In the genomic region with DNA sequence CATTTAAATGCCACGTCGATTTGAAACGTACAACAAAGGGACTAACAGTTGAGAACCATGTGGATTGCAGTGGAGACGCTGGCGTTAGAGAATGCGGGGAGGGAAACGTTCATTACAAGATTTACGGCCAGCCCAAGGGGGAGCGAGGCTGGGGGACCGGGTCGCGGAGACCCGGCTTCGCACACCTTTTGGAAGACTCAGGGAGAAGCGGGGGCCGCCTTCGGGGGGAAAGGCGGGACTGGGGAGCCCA, we compare ENCODE assay signal across 9 cellular contexts. TPM values are rescaled to one million over a fixed set of nuclear protein-coding genes. Genes with fewer than 3 reads are reported as not detected.
DNase-seq lines count a peak whose midpoint lies in the region; ATAC-seq and TF ChIP-seq lines count a peak whose summit lies in the region.
"Had no signal": no experiment of that assay in that cellular context is flagged by ENCODE, and none has a peak within 500 bp of the region (broad histone marks: within the 10 kb centered on the region; RNA-seq: fewer than 3 reads in every experiment).

No MANE protein-coding gene starts in this region.

- TF ChIP-seq CTCF in WTC11 (IDR thresholded peaks at IDR 0.05), result no peak

- peaks cover 11% of the 10 kb centered on the region for H3K27me3 Mint-ChIP-seq in WTC11 (ENCODE audit: low read depth)
- H3K27me3 Mint-ChIP-seq in stimulated activated naive CD8-positive, alpha-beta T cell treated with anti-CD3 and anti-CD28 coated beads, Interleukin-15, amount 100 ng/mL, for 72 hours, result no peaks in the 10 kb centered on the region

- peak; percentile 12; the same call in 1 of the 2 replicates for ATAC-seq in WTC11
- ATAC-seq in stimulated activated naive CD8-positive, alpha-beta T cell treated with anti-CD3 and anti-CD28 coated beads, Interleukin-15, amount 100 ng/mL, for 72 hours, result no peak

- peaks cover 26% of the 10 kb centered on the region for H3K9me3 Mint-ChIP-seq in WTC11
- H3K9me3 Mint-ChIP-seq in stimulated activated naive CD8-positive, alpha-beta T cell treated with anti-CD3 and anti-CD28 coated beads, Interleukin-15, amount 100 ng/mL, for 72 hours, result no peaks in the 10 kb centered on the region

- POLR2A ChIA-PET in WTC11 (lab: Charles Lee), result interaction anchor here (1.2 kb wide), 1 partner anchor 34 kb away, joined by 3 read pairs; no protein-coding TSS in a partner anchor

- peak; percentile 12 for DNase-seq in stimulated activated CD8-positive, alpha-beta memory T cell treated with anti-CD3 and anti-CD28 coated beads, Interleukin-15, amount 100 ng/mL, for 1 hour (ENCODE audit: low read depth)
- no peak for DNase-seq in stimulated activated CD8-positive, alpha-beta memory T cell treated with anti-CD3 and anti-CD28 coated beads, Interleukin-4, amount 100 ng/mL, for 48 hours
- DNase-seq in WTC11 (ENCODE audit: low spot score), result no peak
- DNase-seq in foreskin melanocyte, result peak; percentile 23
- no peak for DNase-seq in stimulated activated naive CD8-positive, alpha-beta T cell treated with anti-CD3 and anti-CD28 coated beads, Interleukin-15, amount 100 ng/mL, for 72 hours
- DNase-seq in inferior parietal cortex (ENCODE audit: extremely low spot score), result no peak
- no peak for DNase-seq in NCI-H446 treated with DMSO at 0.1 percent for 48 hours (lab: John Stamatoyannopoulos, UW)
- no peak for DNase-seq in DMS114 treated with DMSO at 0.1 percent for 48 hours (lab: John Stamatoyannopoulos, UW; ENCODE audit: unreplicated experiment)

- CTCF ChIA-PET in WTC11 (lab: Charles Lee), result interaction anchor here (0.7 to 1.2 kb wide), 4 partner anchors 39 to 349 kb away, joined by 3 to 4 read pairs (median 4); a partner anchor contains a TSS

- peak overlapping the region; percentile 99 for H3K27ac Mint-ChIP-seq in WTC11
- H3K27ac Mint-ChIP-seq in stimulated activated naive CD8-positive, alpha-beta T cell treated with anti-CD3 and anti-CD28 coated beads, Interleukin-15, amount 100 ng/mL, for 72 hours, result peak overlapping the region; percentile 95 to 99

- peak overlapping the region; percentile 83 for H3K4me3 Mint-ChIP-seq in WTC11
- peak overlapping the region; percentile 86 to 96 for H3K4me3 Mint-ChIP-seq in stimulated activated naive CD8-positive, alpha-beta T cell treated with anti-CD3 and anti-CD28 coated beads, Interleukin-15, amount 100 ng/mL, for 72 hours

- H3K4me1 Mint-ChIP-seq in WTC11, result peaks cover 21% of the 10 kb centered on the region
- H3K4me1 Mint-ChIP-seq in stimulated activated naive CD8-positive, alpha-beta T cell treated with anti-CD3 and anti-CD28 coated beads, Interleukin-15, amount 100 ng/mL, for 72 hours, result peaks cover 23% of the 10 kb centered on the region

- peaks cover 14% of the 10 kb centered on the region for H3K36me3 Mint-ChIP-seq in WTC11

TF ChIP-seq in WTC11, 78 proteins besides CTCF, POLR2A, EP300 and RAD21:
- no peak for TF ChIP-seq GRHL2 (CRISPR knock-in tag; IDR thresholded peaks at IDR 0.05; ENCODE audit: insufficient replicate concordance, severe bottlenecking)
- no peak for TF ChIP-seq ESRRA (CRISPR knock-in tag; IDR thresholded peaks at IDR 0.05; ENCODE audit: borderline replicate concordance)
- TF ChIP-seq NR2C2 (CRISPR knock-in tag; IDR thresholded peaks at IDR 0.05), result no peak
- TF ChIP-seq, protein P1, sequence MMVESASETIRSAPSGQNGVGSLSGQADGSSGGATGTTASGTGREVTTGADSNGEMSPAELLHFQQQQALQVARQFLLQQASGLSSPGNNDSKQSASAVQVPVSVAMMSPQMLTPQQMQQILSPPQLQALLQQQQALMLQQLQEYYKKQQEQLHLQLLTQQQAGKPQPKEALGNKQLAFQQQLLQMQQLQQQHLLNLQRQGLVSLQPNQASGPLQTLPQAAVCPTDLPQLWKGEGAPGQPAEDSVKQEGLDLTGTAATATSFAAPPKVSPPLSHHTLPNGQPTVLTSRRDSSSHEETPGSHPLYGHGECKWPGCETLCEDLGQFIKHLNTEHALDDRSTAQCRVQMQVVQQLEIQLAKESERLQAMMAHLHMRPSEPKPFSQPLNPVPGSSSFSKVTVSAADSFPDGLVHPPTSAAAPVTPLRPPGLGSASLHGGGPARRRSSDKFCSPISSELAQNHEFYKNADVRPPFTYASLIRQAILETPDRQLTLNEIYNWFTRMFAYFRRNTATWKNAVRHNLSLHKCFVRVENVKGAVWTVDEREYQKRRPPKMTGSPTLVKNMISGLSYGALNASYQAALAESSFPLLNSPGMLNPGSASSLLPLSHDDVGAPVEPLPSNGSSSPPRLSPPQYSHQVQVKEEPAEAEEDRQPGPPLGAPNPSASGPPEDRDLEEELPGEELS (CRISPR knock-in tag; IDR thresholded peaks at IDR 0.05), result no peak
- TF ChIP-seq FOXK1 (CRISPR knock-in tag; IDR thresholded peaks at IDR 0.05), result no peak
- no peak for TF ChIP-seq ATF1 (CRISPR knock-in tag; IDR thresholded peaks at IDR 0.05)
- TF ChIP-seq, protein P2, sequence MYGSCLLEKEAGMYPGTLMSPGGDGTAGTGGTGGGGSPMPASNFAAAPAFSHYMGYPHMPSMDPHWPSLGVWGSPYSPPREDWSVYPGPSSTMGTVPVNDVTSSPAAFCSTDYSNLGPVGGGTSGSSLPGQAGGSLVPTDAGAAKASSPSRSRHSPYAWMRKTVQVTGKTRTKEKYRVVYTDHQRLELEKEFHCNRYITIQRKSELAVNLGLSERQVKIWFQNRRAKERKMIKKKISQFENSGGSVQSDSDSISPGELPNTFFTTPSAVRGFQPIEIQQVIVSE (CRISPR knock-in tag; IDR thresholded peaks at IDR 0.05; ENCODE audit: borderline replicate concordance), result no peak
- TF ChIP-seq, protein P3, sequence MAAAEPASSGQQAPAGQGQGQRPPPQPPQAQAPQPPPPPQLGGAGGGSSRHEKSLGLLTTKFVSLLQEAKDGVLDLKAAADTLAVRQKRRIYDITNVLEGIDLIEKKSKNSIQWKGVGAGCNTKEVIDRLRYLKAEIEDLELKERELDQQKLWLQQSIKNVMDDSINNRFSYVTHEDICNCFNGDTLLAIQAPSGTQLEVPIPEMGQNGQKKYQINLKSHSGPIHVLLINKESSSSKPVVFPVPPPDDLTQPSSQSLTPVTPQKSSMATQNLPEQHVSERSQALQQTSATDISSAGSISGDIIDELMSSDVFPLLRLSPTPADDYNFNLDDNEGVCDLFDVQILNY (CRISPR knock-in tag; IDR thresholded peaks at IDR 0.05), result no peak
- no peak for TF ChIP-seq SOX15 (CRISPR knock-in tag; IDR thresholded peaks at IDR 0.05)
- no peak for TF ChIP-seq SMAD3 (CRISPR knock-in tag; IDR thresholded peaks at IDR 0.05; ENCODE audit: borderline replicate concordance)
- no peak for TF ChIP-seq TP53 (CRISPR knock-in tag; IDR thresholded peaks at IDR 0.05)
- TF ChIP-seq FOXJ3 (CRISPR knock-in tag; IDR thresholded peaks at IDR 0.05; ENCODE audit: borderline replicate concordance), result no peak
- TF ChIP-seq, protein P4, sequence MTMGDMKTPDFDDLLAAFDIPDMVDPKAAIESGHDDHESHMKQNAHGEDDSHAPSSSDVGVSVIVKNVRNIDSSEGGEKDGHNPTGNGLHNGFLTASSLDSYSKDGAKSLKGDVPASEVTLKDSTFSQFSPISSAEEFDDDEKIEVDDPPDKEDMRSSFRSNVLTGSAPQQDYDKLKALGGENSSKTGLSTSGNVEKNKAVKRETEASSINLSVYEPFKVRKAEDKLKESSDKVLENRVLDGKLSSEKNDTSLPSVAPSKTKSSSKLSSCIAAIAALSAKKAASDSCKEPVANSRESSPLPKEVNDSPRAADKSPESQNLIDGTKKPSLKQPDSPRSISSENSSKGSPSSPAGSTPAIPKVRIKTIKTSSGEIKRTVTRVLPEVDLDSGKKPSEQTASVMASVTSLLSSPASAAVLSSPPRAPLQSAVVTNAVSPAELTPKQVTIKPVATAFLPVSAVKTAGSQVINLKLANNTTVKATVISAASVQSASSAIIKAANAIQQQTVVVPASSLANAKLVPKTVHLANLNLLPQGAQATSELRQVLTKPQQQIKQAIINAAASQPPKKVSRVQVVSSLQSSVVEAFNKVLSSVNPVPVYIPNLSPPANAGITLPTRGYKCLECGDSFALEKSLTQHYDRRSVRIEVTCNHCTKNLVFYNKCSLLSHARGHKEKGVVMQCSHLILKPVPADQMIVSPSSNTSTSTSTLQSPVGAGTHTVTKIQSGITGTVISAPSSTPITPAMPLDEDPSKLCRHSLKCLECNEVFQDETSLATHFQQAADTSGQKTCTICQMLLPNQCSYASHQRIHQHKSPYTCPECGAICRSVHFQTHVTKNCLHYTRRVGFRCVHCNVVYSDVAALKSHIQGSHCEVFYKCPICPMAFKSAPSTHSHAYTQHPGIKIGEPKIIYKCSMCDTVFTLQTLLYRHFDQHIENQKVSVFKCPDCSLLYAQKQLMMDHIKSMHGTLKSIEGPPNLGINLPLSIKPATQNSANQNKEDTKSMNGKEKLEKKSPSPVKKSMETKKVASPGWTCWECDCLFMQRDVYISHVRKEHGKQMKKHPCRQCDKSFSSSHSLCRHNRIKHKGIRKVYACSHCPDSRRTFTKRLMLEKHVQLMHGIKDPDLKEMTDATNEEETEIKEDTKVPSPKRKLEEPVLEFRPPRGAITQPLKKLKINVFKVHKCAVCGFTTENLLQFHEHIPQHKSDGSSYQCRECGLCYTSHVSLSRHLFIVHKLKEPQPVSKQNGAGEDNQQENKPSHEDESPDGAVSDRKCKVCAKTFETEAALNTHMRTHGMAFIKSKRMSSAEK (CRISPR knock-in tag; IDR thresholded peaks at IDR 0.05; ENCODE audit: borderline replicate concordance), result no peak

RNA-seq across cellular contexts. Expression of a gene that starts 20.8 kb away (rescaled TPM):
- not detected in 3 replicates for total RNA-seq in WTC11 (2021)
- total RNA-seq: cardiac muscle cell had no signal

RNA-seq across cellular contexts. Expression of a gene that starts 48.8 kb away (rescaled TPM):
- not detected in 3 replicates for total RNA-seq in WTC11 (2021)
- total RNA-seq: cardiac muscle cell had no signal

Comparison
In these comparisons a context has a peak if more than half of its experiments do, and no peak if none do; other contexts are left out.
1. DNase-seq: peak in stimulated activated CD8-positive, alpha-beta memory T cell treated with anti-CD3 and anti-CD28 coated beads, Interleukin-15, amount 100 ng/mL, for 1 hour (single experiment) and foreskin melanocyte (single experiment); none in stimulated activated CD8-positive, alpha-beta memory T cell treated with anti-CD3 and anti-CD28 coated beads, Interleukin-4, amount 100 ng/mL, for 48 hours (single experiment), WTC11 (single experiment), stimulated activated naive CD8-positive, alpha-beta T cell treated with anti-CD3 and anti-CD28 coated beads, Interleukin-15, amount 100 ng/mL, for 72 hours (0 of 2), inferior parietal cortex (single experiment), NCI-H446 treated with DMSO at 0.1 percent for 48 hours (single experiment) and DMS114 treated with DMSO at 0.1 percent for 48 hours (single experiment).